2 cellular contexts compared by ENCODE assay signal in genomic region chr14:99467338-99468075, GRCh38.
A peak's percentile ranks its signal among the peaks of the same experiment; 100 is the strongest.
TF ChIP-seq lines count a peak whose summit lies in the region.

No MANE protein-coding gene starts in this region.

TF ChIP-seq in K562, 482 proteins besides CTCF, POLR2A, EP300 and RAD21:
- TF ChIP-seq SNAPC5 (CRISPR knock-in tag; IDR thresholded peaks at IDR 0.05) (no peak), ASH1L (IDR thresholded peaks at IDR 0.05; ENCODE audit: borderline replicate concordance, low read depth, partially characterized antibody) (no peak), ZNF197 (CRISPR knock-in tag; IDR thresholded peaks at IDR 0.05; ENCODE audit: low read depth) (no peak), DMBX1 (CRISPR knock-in tag; IDR thresholded peaks at IDR 0.05; ENCODE audit: borderline replicate concordance) (no peak), CBX1 (IDR thresholded peaks at IDR 0.05; ENCODE audit: low read depth) (no peak), KAT8 (IDR thresholded peaks at IDR 0.05; ENCODE audit: low read depth) (no peak), NFIC (IDR thresholded peaks at IDR 0.05) (peak; percentile 83), CBFB (CRISPR knock-in tag; IDR thresholded peaks at IDR 0.05) (no peak), NFIX (CRISPR knock-in tag; IDR thresholded peaks at IDR 0.05; ENCODE audit: low read depth) (0 out of 2 replicates have a peak, but pooled peaks have one; percentile 11)
- TF ChIP-seq, protein P1, sequence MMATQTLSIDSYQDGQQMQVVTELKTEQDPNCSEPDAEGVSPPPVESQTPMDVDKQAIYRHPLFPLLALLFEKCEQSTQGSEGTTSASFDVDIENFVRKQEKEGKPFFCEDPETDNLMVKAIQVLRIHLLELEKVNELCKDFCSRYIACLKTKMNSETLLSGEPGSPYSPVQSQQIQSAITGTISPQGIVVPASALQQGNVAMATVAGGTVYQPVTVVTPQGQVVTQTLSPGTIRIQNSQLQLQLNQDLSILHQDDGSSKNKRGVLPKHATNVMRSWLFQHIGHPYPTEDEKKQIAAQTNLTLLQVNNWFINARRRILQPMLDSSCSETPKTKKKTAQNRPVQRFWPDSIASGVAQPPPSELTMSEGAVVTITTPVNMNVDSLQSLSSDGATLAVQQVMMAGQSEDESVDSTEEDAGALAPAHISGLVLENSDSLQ (IDR thresholded peaks at IDR 0.05), result 0 out of 2 replicates have a peak, but pooled peaks have one; percentile 4
- TF ChIP-seq, protein P2, sequence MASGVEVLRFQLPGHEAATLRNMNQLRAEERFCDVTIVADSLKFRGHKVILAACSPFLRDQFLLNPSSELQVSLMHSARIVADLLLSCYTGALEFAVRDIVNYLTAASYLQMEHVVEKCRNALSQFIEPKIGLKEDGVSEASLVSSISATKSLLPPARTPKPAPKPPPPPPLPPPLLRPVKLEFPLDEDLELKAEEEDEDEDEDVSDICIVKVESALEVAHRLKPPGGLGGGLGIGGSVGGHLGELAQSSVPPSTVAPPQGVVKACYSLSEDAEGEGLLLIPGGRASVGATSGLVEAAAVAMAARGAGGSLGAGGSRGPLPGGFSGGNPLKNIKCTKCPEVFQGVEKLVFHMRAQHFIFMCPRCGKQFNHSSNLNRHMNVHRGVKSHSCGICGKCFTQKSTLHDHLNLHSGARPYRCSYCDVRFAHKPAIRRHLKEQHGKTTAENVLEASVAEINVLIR (CRISPR knock-in tag; IDR thresholded peaks at IDR 0.05), result no peak
- TF ChIP-seq, protein P3, sequence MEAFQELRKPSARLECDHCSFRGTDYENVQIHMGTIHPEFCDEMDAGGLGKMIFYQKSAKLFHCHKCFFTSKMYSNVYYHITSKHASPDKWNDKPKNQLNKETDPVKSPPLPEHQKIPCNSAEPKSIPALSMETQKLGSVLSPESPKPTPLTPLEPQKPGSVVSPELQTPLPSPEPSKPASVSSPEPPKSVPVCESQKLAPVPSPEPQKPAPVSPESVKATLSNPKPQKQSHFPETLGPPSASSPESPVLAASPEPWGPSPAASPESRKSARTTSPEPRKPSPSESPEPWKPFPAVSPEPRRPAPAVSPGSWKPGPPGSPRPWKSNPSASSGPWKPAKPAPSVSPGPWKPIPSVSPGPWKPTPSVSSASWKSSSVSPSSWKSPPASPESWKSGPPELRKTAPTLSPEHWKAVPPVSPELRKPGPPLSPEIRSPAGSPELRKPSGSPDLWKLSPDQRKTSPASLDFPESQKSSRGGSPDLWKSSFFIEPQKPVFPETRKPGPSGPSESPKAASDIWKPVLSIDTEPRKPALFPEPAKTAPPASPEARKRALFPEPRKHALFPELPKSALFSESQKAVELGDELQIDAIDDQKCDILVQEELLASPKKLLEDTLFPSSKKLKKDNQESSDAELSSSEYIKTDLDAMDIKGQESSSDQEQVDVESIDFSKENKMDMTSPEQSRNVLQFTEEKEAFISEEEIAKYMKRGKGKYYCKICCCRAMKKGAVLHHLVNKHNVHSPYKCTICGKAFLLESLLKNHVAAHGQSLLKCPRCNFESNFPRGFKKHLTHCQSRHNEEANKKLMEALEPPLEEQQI (IDR thresholded peaks at IDR 0.05), result no peak

TF ChIP-seq in HepG2, 621 proteins besides CTCF, POLR2A, EP300 and RAD21:
- TF ChIP-seq ZNF513 (CRISPR knock-in tag; conservative IDR thresholded peaks at IDR 0.05), result no peak
- TF ChIP-seq ZNF562 (CRISPR knock-in tag; IDR thresholded peaks at IDR 0.05; ENCODE audit: borderline replicate concordance), result no peak
- no peak for TF ChIP-seq ZNF878 (CRISPR knock-in tag; IDR thresholded peaks at IDR 0.05)
- no peak for TF ChIP-seq JDP2 (CRISPR knock-in tag; IDR thresholded peaks at IDR 0.05; ENCODE audit: borderline replicate concordance)
- TF ChIP-seq NFKBIZ (CRISPR knock-in tag; IDR thresholded peaks at IDR 0.05), result no peak
- TF ChIP-seq, protein P4, sequence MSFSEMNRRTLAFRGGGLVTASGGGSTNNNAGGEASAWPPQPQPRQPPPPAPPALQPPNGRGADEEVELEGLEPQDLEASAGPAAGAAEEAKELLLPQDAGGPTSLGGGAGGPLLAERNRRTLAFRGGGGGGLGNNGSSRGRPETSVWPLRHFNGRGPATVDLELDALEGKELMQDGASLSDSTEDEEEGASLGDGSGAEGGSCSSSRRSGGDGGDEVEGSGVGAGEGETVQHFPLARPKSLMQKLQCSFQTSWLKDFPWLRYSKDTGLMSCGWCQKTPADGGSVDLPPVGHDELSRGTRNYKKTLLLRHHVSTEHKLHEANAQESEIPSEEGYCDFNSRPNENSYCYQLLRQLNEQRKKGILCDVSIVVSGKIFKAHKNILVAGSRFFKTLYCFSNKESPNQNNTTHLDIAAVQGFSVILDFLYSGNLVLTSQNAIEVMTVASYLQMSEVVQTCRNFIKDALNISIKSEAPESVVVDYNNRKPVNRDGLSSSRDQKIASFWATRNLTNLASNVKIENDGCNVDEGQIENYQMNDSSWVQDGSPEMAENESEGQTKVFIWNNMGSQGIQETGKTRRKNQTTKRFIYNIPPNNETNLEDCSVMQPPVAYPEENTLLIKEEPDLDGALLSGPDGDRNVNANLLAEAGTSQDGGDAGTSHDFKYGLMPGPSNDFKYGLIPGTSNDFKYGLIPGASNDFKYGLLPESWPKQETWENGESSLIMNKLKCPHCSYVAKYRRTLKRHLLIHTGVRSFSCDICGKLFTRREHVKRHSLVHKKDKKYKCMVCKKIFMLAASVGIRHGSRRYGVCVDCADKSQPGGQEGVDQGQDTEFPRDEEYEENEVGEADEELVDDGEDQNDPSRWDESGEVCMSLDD (CRISPR knock-in tag; IDR thresholded peaks at IDR 0.05; ENCODE audit: borderline replicate concordance), result no peak
- no peak for TF ChIP-seq SP5 (CRISPR knock-in tag; IDR thresholded peaks at IDR 0.05; ENCODE audit: borderline replicate concordance, low read depth)
- TF ChIP-seq ZNF263 (CRISPR knock-in tag; IDR thresholded peaks at IDR 0.05), result no peak
- TF ChIP-seq SP1 (IDR thresholded peaks at IDR 0.05), result no peak
- no peak for TF ChIP-seq SP1 (CRISPR knock-in tag; IDR thresholded peaks at IDR 0.05)
- TF ChIP-seq ZNF563 (CRISPR knock-in tag; IDR thresholded peaks at IDR 0.05), result no peak
- no peak for TF ChIP-seq ZNF34 (CRISPR knock-in tag; IDR thresholded peaks at IDR 0.05; ENCODE audit: borderline replicate concordance)
- no peak for TF ChIP-seq ZNF816 (CRISPR knock-in tag; IDR thresholded peaks at IDR 0.05; ENCODE audit: borderline replicate concordance)
- TF ChIP-seq FOXM1 (CRISPR knock-in tag; IDR thresholded peaks at IDR 0.05), result no peak
- TF ChIP-seq ZNF746 (CRISPR knock-in tag; IDR thresholded peaks at IDR 0.05), result no peak
- no peak for TF ChIP-seq ADNP (CRISPR knock-in tag; IDR thresholded peaks at IDR 0.05)
